ENCODE assay signal across 12 cellular contexts in the genomic region with DNA sequence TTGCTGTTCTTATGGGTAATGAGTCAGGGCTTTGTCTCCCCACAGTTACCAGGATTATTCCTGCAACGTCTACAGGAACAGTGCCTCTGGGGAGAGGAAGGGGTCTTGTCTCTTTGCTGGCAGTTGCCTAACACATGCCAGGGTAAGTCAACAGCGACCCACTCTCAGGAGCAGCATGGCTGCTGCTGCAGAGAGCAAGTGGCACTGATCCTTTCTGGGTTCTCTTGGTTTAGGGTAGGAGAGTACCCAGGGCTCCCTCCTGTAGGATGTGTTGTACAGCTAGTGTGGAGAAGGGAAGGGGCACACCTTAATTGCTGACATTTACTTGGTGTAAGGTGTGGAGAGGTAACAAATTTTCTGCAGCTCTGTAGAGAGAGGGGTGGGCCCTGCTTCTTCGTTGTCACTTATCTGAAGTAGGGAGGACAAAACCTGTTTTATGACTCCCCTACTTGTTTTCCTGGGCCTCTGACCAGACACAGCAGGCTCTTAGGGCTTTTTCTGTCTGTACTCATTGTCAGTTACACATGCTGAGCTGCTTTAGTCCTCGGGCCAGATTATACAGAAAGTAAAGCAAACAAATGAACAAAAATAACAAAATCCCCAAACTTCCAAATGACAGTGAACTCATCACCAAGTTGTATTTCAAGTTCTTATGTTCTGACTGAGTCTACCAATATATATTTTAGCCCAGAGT.
DNase-seq lines count a peak whose midpoint lies in the region; ATAC-seq and TF ChIP-seq lines count a peak whose summit lies in the region.
"Had no signal": no experiment of that assay in that cellular context is flagged by ENCODE, and none has a peak within 500 bp of the region (broad histone marks: within the 10 kb centered on the region; RNA-seq: fewer than 3 reads in every experiment).

No MANE protein-coding gene starts in this region.

- H3K4me2 ChIP-seq in Karpas-422 (ENCODE audit: low read depth, low read length, poor library complexity, severe bottlenecking), result no peak overlapping the region

- H3K9me3 Mint-ChIP-seq in WTC11, result peaks cover 22% of the 10 kb centered on the region

- no peaks in the 10 kb centered on the region for H3K4me1 ChIP-seq in lower lobe of right lung
- H3K4me1 ChIP-seq in upper lobe of right lung, result no peaks in the 10 kb centered on the region
- H3K4me1 ChIP-seq in Karpas-422 (ENCODE audit: low read length), result peaks cover 8% of the 10 kb centered on the region
- H3K4me1 ChIP-seq: SJSA1 had no signal

- H3K4me3 ChIP-seq in MG63, result no peak overlapping the region
- no peak overlapping the region for H3K4me3 ChIP-seq in lower lobe of right lung
- H3K4me3 ChIP-seq in upper lobe of right lung, result no peak overlapping the region
- H3K4me3 ChIP-seq in Karpas-422 (ENCODE audit: low read length), result no peak overlapping the region
- H3K4me3 ChIP-seq: SJSA1 had no signal

- ATAC-seq in WTC11 (peak; percentile 78), lower lobe of right lung (peak; percentile 11 to 14), upper lobe of right lung (peak; percentile 45), GM21717 (IDR thresholded peaks at IDR 0.05; ENCODE audit: unreplicated experiment) (no peak)
- ATAC-seq: naive thymus-derived CD8-positive, alpha-beta T cell had no signal

- H3K36me3 ChIP-seq in MG63 (no peaks in the 10 kb centered on the region), lower lobe of right lung (no peaks in the 10 kb centered on the region), upper lobe of right lung (no peaks in the 10 kb centered on the region), Karpas-422 (ENCODE audit: insufficient read depth, low read length) (no peaks in the 10 kb centered on the region)
- H3K36me3 ChIP-seq: SJSA1 had no signal

- no peak for TF ChIP-seq CTCF in WTC11 (IDR thresholded peaks at IDR 0.05)
- TF ChIP-seq CTCF in lower lobe of right lung (IDR thresholded peaks at IDR 0.05), result no peak
- TF ChIP-seq CTCF in upper lobe of right lung (IDR thresholded peaks at IDR 0.05), result no peak

- no peaks in the 10 kb centered on the region for H3K27me3 Mint-ChIP-seq in WTC11 (ENCODE audit: low read depth)
- H3K27me3 Mint-ChIP-seq: naive thymus-derived CD8-positive, alpha-beta T cell; stimulated activated naive CD8-positive, alpha-beta T cell treated with anti-CD3 and anti-CD28 coated beads, Interleukin-15, Interleukin-2, amounts not matched to agents 100 ng/mL and 50 ng/mL, for 24 hours had no signal

- H3K9me2 ChIP-seq in Karpas-422 (replicated peaks; ENCODE audit: insufficient read depth, low read length), result no peaks in the 10 kb centered on the region

- CTCF ChIA-PET in WTC11 (lab: Charles Lee), result interaction anchor here (1.0 kb wide), 1 partner anchor 409 kb away, joined by 3 read pairs; no protein-coding TSS in a partner anchor

- no peak overlapping the region for H2AFZ ChIP-seq in Karpas-422 (ENCODE audit: low read length)

- peaks cover 11% of the 10 kb centered on the region for H3K4me1 Mint-ChIP-seq in WTC11
- H3K4me1 Mint-ChIP-seq: naive thymus-derived CD8-positive, alpha-beta T cell had no signal

- H3K27ac ChIP-seq in lower lobe of right lung (no peak overlapping the region), upper lobe of right lung (no peak overlapping the region), Karpas-422 (ENCODE audit: low read length) (no peak overlapping the region)
- H3K27ac ChIP-seq: SJSA1 had no signal

- no peak overlapping the region for H3K9ac ChIP-seq in Karpas-422 (ENCODE audit: low read length)

- no peaks in the 10 kb centered on the region for H3K27me3 ChIP-seq in MG63
- no peaks in the 10 kb centered on the region for H3K27me3 ChIP-seq in lower lobe of right lung (ENCODE audit: low read depth)
- no peaks in the 10 kb centered on the region for H3K27me3 ChIP-seq in upper lobe of right lung
- no peaks in the 10 kb centered on the region for H3K27me3 ChIP-seq in Karpas-422 (ENCODE audit: low read length)
- H3K27me3 ChIP-seq: SJSA1 had no signal

- H3K27ac Mint-ChIP-seq in WTC11, result peak overlapping the region; percentile 77
- H3K27ac Mint-ChIP-seq: naive thymus-derived CD8-positive, alpha-beta T cell; stimulated activated naive CD8-positive, alpha-beta T cell treated with anti-CD3 and anti-CD28 coated beads, Interleukin-15, Interleukin-2, amounts not matched to agents 100 ng/mL and 50 ng/mL, for 24 hours had no signal

- H3K9me3 ChIP-seq in MG63 (no peaks in the 10 kb centered on the region), lower lobe of right lung (no peaks in the 10 kb centered on the region), upper lobe of right lung (no peaks in the 10 kb centered on the region), Karpas-422 (ENCODE audit: low read length) (no peaks in the 10 kb centered on the region)
- H3K9me3 ChIP-seq: SJSA1 had no signal

- intact Hi-C loops in lower lobe of right lung (cut with DNase I), result no loop called here
- intact Hi-C loops in upper lobe of right lung (cut with DNase I), result no loop called here

- DNase-seq in MG63, result peak; percentile 37
- no peak for DNase-seq in WTC11 (ENCODE audit: low spot score)
- no peak for DNase-seq in lower lobe of right lung
- no peak for DNase-seq in upper lobe of right lung
- no peak for DNase-seq in cerebellum (ENCODE audit: low spot score)
- no peak for DNase-seq in Karpas-422
- DNase-seq: DMS 273 treated with DMSO at 0.1 percent for 48 hours; naive thymus-derived CD8-positive, alpha-beta T cell; NCI-H446 had no signal

- no peaks in the 10 kb centered on the region for H4K20me1 ChIP-seq in Karpas-422 (ENCODE audit: insufficient read depth, low read depth, low read length)

- peaks cover 21% of the 10 kb centered on the region for H3K36me3 Mint-ChIP-seq in WTC11
- H3K36me3 Mint-ChIP-seq: naive thymus-derived CD8-positive, alpha-beta T cell had no signal

- no peaks in the 10 kb centered on the region for H3K79me2 ChIP-seq in Karpas-422 (ENCODE audit: low read length)

- no peak overlapping the region for H3K4me3 Mint-ChIP-seq in WTC11
- H3K4me3 Mint-ChIP-seq: naive thymus-derived CD8-positive, alpha-beta T cell; stimulated activated naive CD8-positive, alpha-beta T cell treated with anti-CD3 and anti-CD28 coated beads, Interleukin-15, Interleukin-2, amounts not matched to agents 100 ng/mL and 50 ng/mL, for 24 hours had no signal

- POLR2A ChIA-PET in WTC11 (lab: Charles Lee), result no interaction called here

TF ChIP-seq in WTC11, 78 proteins besides CTCF, POLR2A, EP300 and RAD21:
- TF ChIP-seq IRF2 (CRISPR knock-in tag; IDR thresholded peaks at IDR 0.05; ENCODE audit: borderline replicate concordance, low read depth) (no peak), ZSCAN18 (CRISPR knock-in tag; IDR thresholded peaks at IDR 0.05) (no peak), ZNF138 (CRISPR knock-in tag; conservative IDR thresholded peaks at IDR 0.05) (no peak), JUN (CRISPR knock-in tag; IDR thresholded peaks at IDR 0.05) (no peak), EMX1 (CRISPR knock-in tag; IDR thresholded peaks at IDR 0.05) (no peak), USF1 (CRISPR knock-in tag; IDR thresholded peaks at IDR 0.05) (no peak), ZBTB21 (CRISPR knock-in tag; IDR thresholded peaks at IDR 0.05; ENCODE audit: borderline replicate concordance) (no peak), ZNF423 (CRISPR knock-in tag; IDR thresholded peaks at IDR 0.05) (no peak)
- TF ChIP-seq, protein P1, sequence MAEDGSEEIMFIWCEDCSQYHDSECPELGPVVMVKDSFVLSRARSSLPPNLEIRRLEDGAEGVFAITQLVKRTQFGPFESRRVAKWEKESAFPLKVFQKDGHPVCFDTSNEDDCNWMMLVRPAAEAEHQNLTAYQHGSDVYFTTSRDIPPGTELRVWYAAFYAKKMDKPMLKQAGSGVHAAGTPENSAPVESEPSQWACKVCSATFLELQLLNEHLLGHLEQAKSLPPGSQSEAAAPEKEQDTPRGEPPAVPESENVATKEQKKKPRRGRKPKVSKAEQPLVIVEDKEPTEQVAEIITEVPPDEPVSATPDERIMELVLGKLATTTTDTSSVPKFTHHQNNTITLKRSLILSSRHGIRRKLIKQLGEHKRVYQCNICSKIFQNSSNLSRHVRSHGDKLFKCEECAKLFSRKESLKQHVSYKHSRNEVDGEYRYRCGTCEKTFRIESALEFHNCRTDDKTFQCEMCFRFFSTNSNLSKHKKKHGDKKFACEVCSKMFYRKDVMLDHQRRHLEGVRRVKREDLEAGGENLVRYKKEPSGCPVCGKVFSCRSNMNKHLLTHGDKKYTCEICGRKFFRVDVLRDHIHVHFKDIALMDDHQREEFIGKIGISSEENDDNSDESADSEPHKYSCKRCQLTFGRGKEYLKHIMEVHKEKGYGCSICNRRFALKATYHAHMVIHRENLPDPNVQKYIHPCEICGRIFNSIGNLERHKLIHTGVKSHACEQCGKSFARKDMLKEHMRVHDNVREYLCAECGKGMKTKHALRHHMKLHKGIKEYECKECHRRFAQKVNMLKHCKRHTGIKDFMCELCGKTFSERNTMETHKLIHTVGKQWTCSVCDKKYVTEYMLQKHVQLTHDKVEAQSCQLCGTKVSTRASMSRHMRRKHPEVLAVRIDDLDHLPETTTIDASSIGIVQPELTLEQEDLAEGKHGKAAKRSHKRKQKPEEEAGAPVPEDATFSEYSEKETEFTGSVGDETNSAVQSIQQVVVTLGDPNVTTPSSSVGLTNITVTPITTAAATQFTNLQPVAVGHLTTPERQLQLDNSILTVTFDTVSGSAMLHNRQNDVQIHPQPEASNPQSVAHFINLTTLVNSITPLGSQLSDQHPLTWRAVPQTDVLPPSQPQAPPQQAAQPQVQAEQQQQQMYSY (CRISPR knock-in tag; IDR thresholded peaks at IDR 0.05), result no peak
